In genomic region chr1:5991784-5992033, GRCh38 we compare ENCODE assay signal across 8 cellular contexts. TPM values are rescaled to one million over a fixed set of nuclear protein-coding genes. Genes with fewer than 3 reads are reported as not detected.
A peak's percentile ranks its signal among the peaks of the same experiment; 100 is the strongest.
DNase-seq lines count a peak whose midpoint lies in the region; ATAC-seq and TF ChIP-seq lines count a peak whose summit lies in the region.

No MANE protein-coding gene starts in this region.

- H3K9me3 ChIP-seq in parathyroid adenoma (ENCODE audit: control insufficient read depth, low read length), result no peaks in the 10 kb centered on the region

- peak overlapping the region; percentile 85 for H3K4me2 ChIP-seq in parathyroid adenoma (ENCODE audit: low read length)

- peak overlapping the region; percentile 59 for H3K27ac ChIP-seq in parathyroid adenoma

- DNase-seq in activated T-cell treated with anti-CD3 and anti-CD28 coated beads, Interleukin-2, amount 50 U/mL, for 24 hours, result no peak
- no peak for DNase-seq in activated T-cell treated with anti-CD3 and anti-CD28 coated beads, Interleukin-2, amount 50 U/mL, for 48 hours
- peak; percentile 36 for DNase-seq in T-helper 22 cell (ENCODE audit: low read depth)
- DNase-seq in fibroblast of pulmonary artery (ENCODE audit: low read depth), result no peak
- no peak for DNase-seq in glutamatergic neuron
- DNase-seq in SHP77 treated with DMSO at 0.1 percent for 48 hours (lab: John Stamatoyannopoulos, UW), result no peak

- peaks cover 32% of the 10 kb centered on the region for H3K4me1 Mint-ChIP-seq in activated T-cell treated with anti-CD3 and anti-CD28 coated beads, Interleukin-2, amount 50 U/mL, for 24 hours (ENCODE audit: low read depth)
- peaks cover 8% of the 10 kb centered on the region for H3K4me1 Mint-ChIP-seq in glutamatergic neuron (ENCODE audit: low read depth, unreplicated experiment)

- no peaks in the 10 kb centered on the region for H3K27me3 Mint-ChIP-seq in activated T-cell treated with anti-CD3 and anti-CD28 coated beads, Interleukin-2, amount 50 U/mL, for 24 hours
- peaks cover 11% of the 10 kb centered on the region for H3K27me3 Mint-ChIP-seq in glutamatergic neuron (ENCODE audit: unreplicated experiment)

- H3K9ac ChIP-seq in parathyroid adenoma, result no peak overlapping the region

- H3K4me3 ChIP-seq in fibroblast of pulmonary artery (replicated peaks; ENCODE audit: low read depth, low read length), result peak overlapping the region; percentile 71
- peak overlapping the region; percentile 91 for H3K4me3 ChIP-seq in parathyroid adenoma (ENCODE audit: low read depth, low read length)

- H3K36me3 ChIP-seq in parathyroid adenoma (ENCODE audit: control insufficient read depth, insufficient read depth, low read length), result no peaks in the 10 kb centered on the region

- H3K27ac Mint-ChIP-seq in activated T-cell treated with anti-CD3 and anti-CD28 coated beads, Interleukin-2, amount 50 U/mL, for 24 hours, result peak overlapping the region; percentile 94
- H3K27ac Mint-ChIP-seq in glutamatergic neuron (ENCODE audit: unreplicated experiment), result no peak overlapping the region

- no peak for TF ChIP-seq CTCF in fibroblast of pulmonary artery (IDR thresholded peaks at IDR 0.05; ENCODE audit: low read length, missing control alignments)
- no peak for TF ChIP-seq CTCF in parathyroid adenoma (IDR thresholded peaks at IDR 0.05)
- TF ChIP-seq CTCF in glutamatergic neuron (IDR thresholded peaks at IDR 0.05; ENCODE audit: partially characterized antibody, unreplicated experiment), result no peak

- H3K36me3 Mint-ChIP-seq in activated T-cell treated with anti-CD3 and anti-CD28 coated beads, Interleukin-2, amount 50 U/mL, for 24 hours (ENCODE audit: low read depth), result peaks cover 16% of the 10 kb centered on the region
- H3K36me3 Mint-ChIP-seq in glutamatergic neuron (ENCODE audit: unreplicated experiment), result no peaks in the 10 kb centered on the region

- peak overlapping the region; percentile 96 for H3K4me3 Mint-ChIP-seq in activated T-cell treated with anti-CD3 and anti-CD28 coated beads, Interleukin-2, amount 50 U/mL, for 24 hours
- no peak overlapping the region for H3K4me3 Mint-ChIP-seq in glutamatergic neuron (ENCODE audit: unreplicated experiment)

- no peaks in the 10 kb centered on the region for H3K27me3 ChIP-seq in parathyroid adenoma (ENCODE audit: control insufficient read depth, insufficient read depth, low read length)

- ATAC-seq in HG03025 (IDR thresholded peaks at IDR 0.05; ENCODE audit: low FRiP score, unreplicated experiment), result peak; percentile 11

- no peaks in the 10 kb centered on the region for H3K4me1 ChIP-seq in parathyroid adenoma

- no peaks in the 10 kb centered on the region for H3K9me3 Mint-ChIP-seq in activated T-cell treated with anti-CD3 and anti-CD28 coated beads, Interleukin-2, amount 50 U/mL, for 24 hours
- peaks cover 4% of the 10 kb centered on the region for H3K9me3 Mint-ChIP-seq in glutamatergic neuron (ENCODE audit: unreplicated experiment)

- no peaks in the 10 kb centered on the region for H3K79me2 ChIP-seq in parathyroid adenoma

- peak overlapping the region; percentile 74 for H2AFZ ChIP-seq in parathyroid adenoma

RNA-seq across cellular contexts. Expression of gene NPHP4, which starts 0.5 kb away (rescaled TPM):
- 28.4 TPM for total RNA-seq in glutamatergic neuron (ENCODE audit: unreplicated experiment)

RNA-seq across cellular contexts. Expression of gene KCNAB2, which starts 54.0 kb away (rescaled TPM):
- 20.4 TPM for total RNA-seq in glutamatergic neuron (ENCODE audit: unreplicated experiment)
